Comparison of ENCODE assay signal across 1 cellular context in the genomic region with DNA sequence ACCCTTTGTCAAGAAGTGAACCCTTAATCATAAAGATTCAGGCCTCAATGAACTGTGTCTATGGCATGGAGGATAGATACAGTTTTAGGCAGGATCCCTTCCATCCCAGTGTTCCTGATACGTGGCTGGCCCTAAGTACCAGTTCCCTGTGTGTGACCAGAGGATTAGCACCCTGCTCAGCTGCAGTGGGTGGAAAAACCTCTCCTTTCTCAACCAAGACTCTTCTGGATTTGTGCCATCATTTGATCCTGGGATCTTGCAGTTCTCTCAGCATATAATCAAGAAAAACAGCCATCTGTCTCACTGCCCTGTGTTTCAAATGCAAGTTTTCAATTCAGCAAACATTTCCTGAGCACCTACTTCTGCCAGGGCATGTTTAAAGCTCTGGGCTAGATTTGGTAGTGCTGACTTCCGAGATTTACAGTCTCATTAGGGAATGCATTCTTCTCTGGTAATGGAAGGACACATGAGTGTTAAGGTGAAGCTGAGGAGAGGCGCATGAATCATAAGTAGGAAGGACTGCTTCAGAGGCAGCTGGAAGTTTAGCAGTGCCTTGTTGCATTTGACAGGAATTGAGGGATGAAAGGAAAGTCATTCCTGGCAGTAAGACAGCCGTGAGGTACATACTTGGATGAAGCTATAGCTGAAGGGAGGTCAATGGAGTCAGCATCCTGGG.
A peak's percentile ranks its signal among the peaks of the same experiment; 100 is the strongest.
TF ChIP-seq lines count a peak whose summit lies in the region.

No MANE protein-coding gene starts in this region.

TF ChIP-seq in SK-N-SH, 30 proteins besides CTCF, POLR2A, EP300 and RAD21 (continued from another document):
- TF ChIP-seq MAX (IDR thresholded peaks at IDR 0.05; ENCODE audit: low read depth) (peak; percentile 68), NFIC (IDR thresholded peaks at IDR 0.05; ENCODE audit: borderline replicate concordance) (peak; percentile 69; the same call in 1 of the 2 replicates), TEAD4 (IDR thresholded peaks at IDR 0.05; ENCODE audit: borderline replicate concordance, insufficient read depth) (peak; percentile 56; the same call in 1 of the 2 replicates), FOSL2 (IDR thresholded peaks at IDR 0.05; ENCODE audit: borderline replicate concordance, low read depth) (peak; percentile 73; the same call in 1 of the 2 replicates), TAF1 (IDR thresholded peaks at IDR 0.05; ENCODE audit: borderline replicate concordance, low read depth, low read length) (0 out of 2 replicates have a peak, but pooled peaks have one; percentile 25), MEF2A (IDR thresholded peaks at IDR 0.05; ENCODE audit: borderline replicate concordance, low read depth) (peak; percentile 6; the same call in 1 of the 2 replicates), REST (IDR thresholded peaks at IDR 0.05; ENCODE audit: low read depth, low read length) (peak; percentile 49; the same call in 1 of the 2 replicates), CHD2 (IDR thresholded peaks at IDR 0.05; ENCODE audit: low read length, partially characterized antibody) (no peak), NRF1 (IDR thresholded peaks at IDR 0.05; ENCODE audit: low read depth, low read length) (no peak)
- TF ChIP-seq, protein P1, sequence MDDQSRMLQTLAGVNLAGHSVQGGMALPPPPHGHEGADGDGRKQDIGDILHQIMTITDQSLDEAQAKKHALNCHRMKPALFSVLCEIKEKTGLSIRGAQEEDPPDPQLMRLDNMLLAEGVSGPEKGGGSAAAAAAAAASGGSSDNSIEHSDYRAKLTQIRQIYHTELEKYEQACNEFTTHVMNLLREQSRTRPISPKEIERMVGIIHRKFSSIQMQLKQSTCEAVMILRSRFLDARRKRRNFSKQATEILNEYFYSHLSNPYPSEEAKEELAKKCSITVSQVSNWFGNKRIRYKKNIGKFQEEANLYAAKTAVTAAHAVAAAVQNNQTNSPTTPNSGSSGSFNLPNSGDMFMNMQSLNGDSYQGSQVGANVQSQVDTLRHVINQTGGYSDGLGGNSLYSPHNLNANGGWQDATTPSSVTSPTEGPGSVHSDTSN (IDR thresholded peaks at IDR 0.05), result peak; percentile 90
- TF ChIP-seq, protein P2, sequence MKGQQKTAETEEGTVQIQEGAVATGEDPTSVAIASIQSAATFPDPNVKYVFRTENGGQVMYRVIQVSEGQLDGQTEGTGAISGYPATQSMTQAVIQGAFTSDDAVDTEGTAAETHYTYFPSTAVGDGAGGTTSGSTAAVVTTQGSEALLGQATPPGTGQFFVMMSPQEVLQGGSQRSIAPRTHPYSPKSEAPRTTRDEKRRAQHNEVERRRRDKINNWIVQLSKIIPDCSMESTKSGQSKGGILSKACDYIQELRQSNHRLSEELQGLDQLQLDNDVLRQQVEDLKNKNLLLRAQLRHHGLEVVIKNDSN (IDR thresholded peaks at IDR 0.05; ENCODE audit: borderline replicate concordance, low read depth), result 0 out of 2 replicates have a peak, but pooled peaks have one; percentile 7
- TF ChIP-seq, protein P3, sequence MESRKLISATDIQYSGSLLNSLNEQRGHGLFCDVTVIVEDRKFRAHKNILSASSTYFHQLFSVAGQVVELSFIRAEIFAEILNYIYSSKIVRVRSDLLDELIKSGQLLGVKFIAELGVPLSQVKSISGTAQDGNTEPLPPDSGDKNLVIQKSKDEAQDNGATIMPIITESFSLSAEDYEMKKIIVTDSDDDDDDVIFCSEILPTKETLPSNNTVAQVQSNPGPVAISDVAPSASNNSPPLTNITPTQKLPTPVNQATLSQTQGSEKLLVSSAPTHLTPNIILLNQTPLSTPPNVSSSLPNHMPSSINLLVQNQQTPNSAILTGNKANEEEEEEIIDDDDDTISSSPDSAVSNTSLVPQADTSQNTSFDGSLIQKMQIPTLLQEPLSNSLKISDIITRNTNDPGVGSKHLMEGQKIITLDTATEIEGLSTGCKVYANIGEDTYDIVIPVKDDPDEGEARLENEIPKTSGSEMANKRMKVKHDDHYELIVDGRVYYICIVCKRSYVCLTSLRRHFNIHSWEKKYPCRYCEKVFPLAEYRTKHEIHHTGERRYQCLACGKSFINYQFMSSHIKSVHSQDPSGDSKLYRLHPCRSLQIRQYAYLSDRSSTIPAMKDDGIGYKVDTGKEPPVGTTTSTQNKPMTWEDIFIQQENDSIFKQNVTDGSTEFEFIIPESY (IDR thresholded peaks at IDR 0.05; ENCODE audit: borderline replicate concordance, low read depth), result 0 out of 2 replicates have a peak, but pooled peaks have one; percentile 62
TF ChIP-seq in SK-N-SH: peak in this region for 15.
